Comparison of ENCODE assay signal across 1 cellular context in genomic region chr18:44743626-44744025, GRCh38.
TF ChIP-seq lines count a peak whose summit lies in the region.

No MANE protein-coding gene starts in this region.

TF ChIP-seq in WTC11, 78 proteins besides CTCF, POLR2A, EP300 and RAD21 (continued from another document):
- TF ChIP-seq HMGXB4 (CRISPR knock-in tag; IDR thresholded peaks at IDR 0.05), result no peak
- no peak for TF ChIP-seq IRF1 (CRISPR knock-in tag; IDR thresholded peaks at IDR 0.05)
- TF ChIP-seq NFYB (CRISPR knock-in tag; conservative IDR thresholded peaks at IDR 0.05; ENCODE audit: low read depth), result no peak
